ENCODE assay signal across 7 cellular contexts in genomic region chr18:21194871-21195771, GRCh38. TPM values are rescaled to one million over a fixed set of nuclear protein-coding genes. Genes with fewer than 3 reads are reported as not detected.
DNase-seq lines count a peak whose midpoint lies in the region; ATAC-seq and TF ChIP-seq lines count a peak whose summit lies in the region.

No MANE protein-coding gene starts in this region.

- H3K4me1 ChIP-seq in RWPE2 (ENCODE audit: insufficient read depth, poor library complexity, severe bottlenecking): no peaks in the 10 kb centered on the region

- H3K4me3 ChIP-seq in GM06990 (replicated peaks; ENCODE audit: low read depth, low read length) (no peak overlapping the region), RWPE2 (ENCODE audit: severe bottlenecking) (no peak overlapping the region)

- TF ChIP-seq CTCF in GM06990 (IDR thresholded peaks at IDR 0.05; ENCODE audit: insufficient read depth, low read length, poor library complexity, severe bottlenecking) (peak; percentile 44), RWPE2 (IDR thresholded peaks at IDR 0.05; ENCODE audit: poor library complexity, severe bottlenecking) (peak; percentile 85)

- H3K27ac Mint-ChIP-seq in effector memory CD8-positive, alpha-beta T cell: no peak overlapping the region

- H3K27me3 Mint-ChIP-seq in effector memory CD8-positive, alpha-beta T cell: peaks cover 30 to 32% of the 10 kb centered on the region in 2 donors

- in situ Hi-C loops in KBM-7 (cut with MboI; ENCODE audit: low pct_unique_long_range_greater_than_20kb, low sequenced_read_pairs): no loop called here

- H3K4me3 Mint-ChIP-seq in effector memory CD8-positive, alpha-beta T cell: no peak overlapping the region

- no peak overlapping the region for H3K27ac ChIP-seq in RWPE2 (ENCODE audit: poor library complexity, severe bottlenecking)

- peak; percentile 59 for ATAC-seq in RWPE2 (ENCODE audit: low read depth)
- ATAC-seq in effector memory CD8-positive, alpha-beta T cell (replicated peaks): no peak

- no peaks in the 10 kb centered on the region for H3K36me3 Mint-ChIP-seq in effector memory CD8-positive, alpha-beta T cell (ENCODE audit: insufficient read depth)

- H3K27me3 ChIP-seq in GM06990 (replicated peaks; ENCODE audit: control insufficient read depth, insufficient read depth, low read length): no peaks in the 10 kb centered on the region
- no peaks in the 10 kb centered on the region for H3K27me3 ChIP-seq in RWPE2 (ENCODE audit: insufficient read depth, poor library complexity, severe bottlenecking)

- intact Hi-C loops in posterior vena cava (cut with DNase I): loop anchor here (1.0 to 10.0 kb wide), 2 partner anchors 8 to 250 kb away; no protein-coding TSS in a partner anchor

- no peaks in the 10 kb centered on the region for H3K36me3 ChIP-seq in GM06990 (ENCODE audit: control insufficient read depth, insufficient read depth, low read length)
- H3K36me3 ChIP-seq in RWPE2 (ENCODE audit: low read depth): no peaks in the 10 kb centered on the region

- no peaks in the 10 kb centered on the region for H3K4me1 Mint-ChIP-seq in effector memory CD8-positive, alpha-beta T cell (ENCODE audit: low read depth in 2 of 2)

- no peaks in the 10 kb centered on the region for H3K9me3 ChIP-seq in RWPE2 (ENCODE audit: severe bottlenecking)

- no peaks in the 10 kb centered on the region for H3K9me3 Mint-ChIP-seq in effector memory CD8-positive, alpha-beta T cell

- DNase-seq in GM06990 (ENCODE audit: extremely low read depth, insufficient read length) (peak; percentile 6), KBM-7 (peak; percentile 35), RWPE2 (ENCODE audit: low spot score) (no peak), fibroblast of gingiva (ENCODE audit: low read depth) (peak; percentile 49), pons (ENCODE audit: low spot score) (peak; percentile 81), posterior vena cava (ENCODE audit: low spot score) (no peak)
- DNase-seq in effector memory CD8-positive, alpha-beta T cell: no peak

RNA-seq across cellular contexts. Expression of gene GREB1L, which starts 46.9 kb away (rescaled TPM):
- total RNA-seq in posterior vena cava: 1 to 10 TPM; 1.0 to 3.3 TPM

Comparison
In these comparisons a context has a peak if more than half of its experiments do, and no peak if none do; other contexts are left out.
1. DNase-seq: peak in GM06990 (single experiment), KBM-7 (single experiment), fibroblast of gingiva (single experiment) and pons (single experiment); none in RWPE2 (single experiment), posterior vena cava (single experiment) and effector memory CD8-positive, alpha-beta T cell (0 of 3).